8 cellular contexts compared by ENCODE assay signal in the genomic region with DNA sequence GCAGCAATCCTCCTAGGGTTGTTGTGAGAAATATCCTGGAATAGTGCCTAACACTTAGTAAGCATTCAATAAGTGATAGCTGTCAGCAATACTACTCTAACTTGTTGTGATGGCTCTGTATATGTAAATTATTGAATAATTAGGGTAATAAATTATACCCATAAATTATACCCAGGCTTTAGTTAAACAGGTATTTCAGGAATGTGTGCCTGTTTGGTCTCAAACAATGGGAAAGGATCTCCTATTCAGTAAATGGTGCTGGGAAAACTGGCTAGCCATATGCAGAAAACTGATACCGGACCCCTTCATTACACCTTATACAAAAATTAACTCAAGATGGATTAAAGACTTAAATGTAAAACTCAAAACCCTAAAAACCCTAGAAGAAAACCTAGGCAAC. TPM values are rescaled to one million over a fixed set of nuclear protein-coding genes. Genes with fewer than 3 reads are reported as not detected.
"Had no signal": no experiment of that assay in that cellular context is flagged by ENCODE, and none has a peak within 500 bp of the region (broad histone marks: within the 10 kb centered on the region; RNA-seq: fewer than 3 reads in every experiment).

No MANE protein-coding gene starts in this region.

- DNase-seq: GOT3, HCEC 1CT, IMR-90, KBM-7 had no signal

- FAIRE-seq: H54, HTR-8/SVneo had no signal

- H3K9ac ChIP-seq: KMS-11 had no signal

- H3K4me2 ChIP-seq: KMS-11 had no signal

- H3K27ac ChIP-seq: KMS-11 had no signal

RNA-seq across cellular contexts. Expression of a gene that starts 14.8 kb away (rescaled TPM):
- total RNA-seq: HT-29 had no signal
